In the genomic region with DNA sequence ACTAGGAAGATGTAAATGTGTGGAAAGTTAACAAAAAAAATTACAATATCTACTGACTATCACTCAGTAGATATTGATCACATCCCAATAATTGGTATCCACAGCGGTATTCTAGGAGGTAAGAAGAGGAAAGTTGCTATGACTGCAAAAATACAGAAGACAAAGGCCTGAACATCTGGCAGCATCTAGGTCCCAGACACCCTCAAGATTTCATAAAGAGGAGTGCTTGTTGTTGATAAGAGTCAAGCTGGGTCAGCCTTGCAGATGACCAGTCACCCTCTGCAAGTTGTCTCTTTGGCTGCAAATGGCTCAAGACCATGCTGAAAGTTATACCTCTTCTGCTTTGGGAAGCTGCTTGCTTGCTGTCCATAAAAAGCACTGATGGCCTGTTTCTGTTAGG, we compare ENCODE assay signal across 1 cellular context.
TF ChIP-seq lines count a peak whose summit lies in the region.

No MANE protein-coding gene starts in this region.

TF ChIP-seq in K562, 482 proteins besides CTCF, POLR2A, EP300 and RAD21 (continued from another document and continues in another):
- TF ChIP-seq, protein P1, sequence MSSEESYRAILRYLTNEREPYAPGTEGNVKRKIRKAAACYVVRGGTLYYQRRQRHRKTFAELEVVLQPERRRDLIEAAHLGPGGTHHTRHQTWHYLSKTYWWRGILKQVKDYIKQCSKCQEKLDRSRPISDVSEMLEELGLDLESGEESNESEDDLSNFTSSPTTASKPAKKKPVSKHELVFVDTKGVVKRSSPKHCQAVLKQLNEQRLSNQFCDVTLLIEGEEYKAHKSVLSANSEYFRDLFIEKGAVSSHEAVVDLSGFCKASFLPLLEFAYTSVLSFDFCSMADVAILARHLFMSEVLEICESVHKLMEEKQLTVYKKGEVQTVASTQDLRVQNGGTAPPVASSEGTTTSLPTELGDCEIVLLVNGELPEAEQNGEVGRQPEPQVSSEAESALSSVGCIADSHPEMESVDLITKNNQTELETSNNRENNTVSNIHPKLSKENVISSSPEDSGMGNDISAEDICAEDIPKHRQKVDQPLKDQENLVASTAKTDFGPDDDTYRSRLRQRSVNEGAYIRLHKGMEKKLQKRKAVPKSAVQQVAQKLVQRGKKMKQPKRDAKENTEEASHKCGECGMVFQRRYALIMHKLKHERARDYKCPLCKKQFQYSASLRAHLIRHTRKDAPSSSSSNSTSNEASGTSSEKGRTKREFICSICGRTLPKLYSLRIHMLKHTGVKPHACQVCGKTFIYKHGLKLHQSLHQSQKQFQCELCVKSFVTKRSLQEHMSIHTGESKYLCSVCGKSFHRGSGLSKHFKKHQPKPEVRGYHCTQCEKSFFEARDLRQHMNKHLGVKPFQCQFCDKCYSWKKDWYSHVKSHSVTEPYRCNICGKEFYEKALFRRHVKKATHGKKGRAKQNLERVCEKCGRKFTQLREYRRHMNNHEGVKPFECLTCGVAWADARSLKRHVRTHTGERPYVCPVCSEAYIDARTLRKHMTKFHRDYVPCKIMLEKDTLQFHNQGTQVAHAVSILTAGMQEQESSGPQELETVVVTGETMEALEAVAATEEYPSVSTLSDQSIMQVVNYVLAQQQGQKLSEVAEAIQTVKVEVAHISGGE (CRISPR knock-in tag; IDR thresholded peaks at IDR 0.05), result 0 out of 6 replicates have a peak, but pooled peaks of 1 of the 3 experiments have one; percentile 31
- TF ChIP-seq NCOR1 (IDR thresholded peaks at IDR 0.05), result peak; percentile 82
- peak; percentile 32; the same call in 1 of the 2 replicates for TF ChIP-seq HDAC2 (IDR thresholded peaks at IDR 0.05)
- TF ChIP-seq CBX3 (IDR thresholded peaks at IDR 0.05; ENCODE audit: borderline replicate concordance in 1 of 2, low read length in 2 of 2), result 0 out of 3 replicates have a peak, but pooled peaks of 1 of the 2 experiments have one; percentile 26
- TF ChIP-seq MEIS2 (IDR thresholded peaks at IDR 0.05; ENCODE audit: partially characterized antibody), result peak; percentile 2
- TF ChIP-seq CHCHD3 (CRISPR knock-in tag; IDR thresholded peaks at IDR 0.05), result no peak
- TF ChIP-seq RFX1 (IDR thresholded peaks at IDR 0.05), result peak; percentile 64
- TF ChIP-seq SOX6 (IDR thresholded peaks at IDR 0.05), result peak; percentile 81
- TF ChIP-seq, protein P2, sequence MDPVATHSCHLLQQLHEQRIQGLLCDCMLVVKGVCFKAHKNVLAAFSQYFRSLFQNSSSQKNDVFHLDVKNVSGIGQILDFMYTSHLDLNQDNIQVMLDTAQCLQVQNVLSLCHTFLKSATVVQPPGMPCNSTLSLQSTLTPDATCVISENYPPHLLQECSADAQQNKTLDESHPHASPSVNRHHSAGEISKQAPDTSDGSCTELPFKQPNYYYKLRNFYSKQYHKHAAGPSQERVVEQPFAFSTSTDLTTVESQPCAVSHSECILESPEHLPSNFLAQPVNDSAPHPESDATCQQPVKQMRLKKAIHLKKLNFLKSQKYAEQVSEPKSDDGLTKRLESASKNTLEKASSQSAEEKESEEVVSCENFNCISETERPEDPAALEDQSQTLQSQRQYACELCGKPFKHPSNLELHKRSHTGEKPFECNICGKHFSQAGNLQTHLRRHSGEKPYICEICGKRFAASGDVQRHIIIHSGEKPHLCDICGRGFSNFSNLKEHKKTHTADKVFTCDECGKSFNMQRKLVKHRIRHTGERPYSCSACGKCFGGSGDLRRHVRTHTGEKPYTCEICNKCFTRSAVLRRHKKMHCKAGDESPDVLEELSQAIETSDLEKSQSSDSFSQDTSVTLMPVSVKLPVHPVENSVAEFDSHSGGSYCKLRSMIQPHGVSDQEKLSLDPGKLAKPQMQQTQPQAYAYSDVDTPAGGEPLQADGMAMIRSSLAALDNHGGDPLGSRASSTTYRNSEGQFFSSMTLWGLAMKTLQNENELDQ (CRISPR knock-in tag; IDR thresholded peaks at IDR 0.05; ENCODE audit: borderline replicate concordance), result no peak
- TF ChIP-seq TAL1 (IDR thresholded peaks at IDR 0.05), result peak; percentile 90
- TF ChIP-seq CBFA2T3 (IDR thresholded peaks at IDR 0.05), result peak; percentile 93
- TF ChIP-seq, protein P3, sequence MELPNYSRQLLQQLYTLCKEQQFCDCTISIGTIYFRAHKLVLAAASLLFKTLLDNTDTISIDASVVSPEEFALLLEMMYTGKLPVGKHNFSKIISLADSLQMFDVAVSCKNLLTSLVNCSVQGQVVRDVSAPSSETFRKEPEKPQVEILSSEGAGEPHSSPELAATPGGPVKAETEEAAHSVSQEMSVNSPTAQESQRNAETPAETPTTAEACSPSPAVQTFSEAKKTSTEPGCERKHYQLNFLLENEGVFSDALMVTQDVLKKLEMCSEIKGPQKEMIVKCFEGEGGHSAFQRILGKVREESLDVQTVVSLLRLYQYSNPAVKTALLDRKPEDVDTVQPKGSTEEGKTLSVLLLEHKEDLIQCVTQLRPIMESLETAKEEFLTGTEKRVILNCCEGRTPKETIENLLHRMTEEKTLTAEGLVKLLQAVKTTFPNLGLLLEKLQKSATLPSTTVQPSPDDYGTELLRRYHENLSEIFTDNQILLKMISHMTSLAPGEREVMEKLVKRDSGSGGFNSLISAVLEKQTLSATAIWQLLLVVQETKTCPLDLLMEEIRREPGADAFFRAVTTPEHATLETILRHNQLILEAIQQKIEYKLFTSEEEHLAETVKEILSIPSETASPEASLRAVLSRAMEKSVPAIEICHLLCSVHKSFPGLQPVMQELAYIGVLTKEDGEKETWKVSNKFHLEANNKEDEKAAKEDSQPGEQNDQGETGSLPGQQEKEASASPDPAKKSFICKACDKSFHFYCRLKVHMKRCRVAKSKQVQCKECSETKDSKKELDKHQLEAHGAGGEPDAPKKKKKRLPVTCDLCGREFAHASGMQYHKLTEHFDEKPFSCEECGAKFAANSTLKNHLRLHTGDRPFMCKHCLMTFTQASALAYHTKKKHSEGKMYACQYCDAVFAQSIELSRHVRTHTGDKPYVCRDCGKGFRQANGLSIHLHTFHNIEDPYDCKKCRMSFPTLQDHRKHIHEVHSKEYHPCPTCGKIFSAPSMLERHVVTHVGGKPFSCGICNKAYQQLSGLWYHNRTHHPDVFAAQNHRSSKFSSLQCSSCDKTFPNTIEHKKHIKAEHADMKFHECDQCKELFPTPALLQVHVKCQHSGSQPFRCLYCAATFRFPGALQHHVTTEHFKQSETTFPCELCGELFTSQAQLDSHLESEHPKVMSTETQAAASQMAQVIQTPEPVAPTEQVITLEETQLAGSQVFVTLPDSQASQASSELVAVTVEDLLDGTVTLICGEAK (IDR thresholded peaks at IDR 0.05), result peak; percentile 38; the same call in 1 of the 2 replicates
- TF ChIP-seq, protein P3 (CRISPR knock-in tag; IDR thresholded peaks at IDR 0.05), result no peak
- peak; percentile 88 to 90 for TF ChIP-seq TRIM24 (IDR thresholded peaks at IDR 0.05)
- TF ChIP-seq ZNF217 (CRISPR knock-in tag; IDR thresholded peaks at IDR 0.05), result no peak
- TF ChIP-seq FOXK2 (conservative IDR thresholded peaks at IDR 0.05 in 1 of 2, IDR thresholded peaks at IDR 0.05 in 1 of 2; ENCODE audit: low read depth in 2 of 2), result peak; percentile 45 to 48; a peak in 2 of 4 replicates
- TF ChIP-seq STAT5A (IDR thresholded peaks at IDR 0.05; ENCODE audit: borderline replicate concordance, low read length), result peak; percentile 68; the same call in 1 of the 2 replicates
- TF ChIP-seq GATA2 (CRISPR knock-in tag; IDR thresholded peaks at IDR 0.05), result peak; percentile 82
- no peak for TF ChIP-seq U2AF2 (optimal IDR thresholded peaks at IDR 0.05; ENCODE audit: low read depth, low read length)
- TF ChIP-seq C11orf30 (IDR thresholded peaks at IDR 0.05; ENCODE audit: low read depth), result peak; percentile 77
- TF ChIP-seq ZNF436 (CRISPR knock-in tag; IDR thresholded peaks at IDR 0.05), result no peak
- TF ChIP-seq JUND (IDR thresholded peaks at IDR 0.05; ENCODE audit: borderline replicate concordance, low read depth, low read length), result peak; percentile 49; the same call in 1 of the 2 replicates
- peak; percentile 54; the same call in 2 of the 3 replicates for TF ChIP-seq JUND (tag; IDR thresholded peaks at IDR 0.05; ENCODE audit: borderline replicate concordance, low read depth, low read length)
- peak; percentile 71 for TF ChIP-seq NFIC (IDR thresholded peaks at IDR 0.05)
- peak; percentile 83 for TF ChIP-seq ZNF316 (IDR thresholded peaks at IDR 0.05)
- peak; percentile 38; the same call in 1 of the 2 replicates for TF ChIP-seq CTBP1 (IDR thresholded peaks at IDR 0.05; ENCODE audit: borderline replicate concordance)
- no peak for TF ChIP-seq SRSF7 (optimal IDR thresholded peaks at IDR 0.05; ENCODE audit: low read depth, low read length)
- 0 out of 2 replicates have a peak, but pooled peaks have one; percentile 27 for TF ChIP-seq MYNN (IDR thresholded peaks at IDR 0.05)
- TF ChIP-seq MYNN (CRISPR knock-in tag; IDR thresholded peaks at IDR 0.05), result no peak
- TF ChIP-seq TCF3 (CRISPR knock-in tag; IDR thresholded peaks at IDR 0.05), result peak; percentile 94
- peak; percentile 61; the same call in 1 of the 2 replicates for TF ChIP-seq FOXM1 (IDR thresholded peaks at IDR 0.05; ENCODE audit: low read depth)
- TF ChIP-seq FOXM1 (CRISPR knock-in tag; IDR thresholded peaks at IDR 0.05; ENCODE audit: low read depth), result no peak
- TF ChIP-seq NFIX (CRISPR knock-in tag; IDR thresholded peaks at IDR 0.05; ENCODE audit: low read depth), result no peak
- 0 out of 2 replicates have a peak, but pooled peaks have one; percentile 38 for TF ChIP-seq GATAD2A (IDR thresholded peaks at IDR 0.05)
- TF ChIP-seq, protein P4, sequence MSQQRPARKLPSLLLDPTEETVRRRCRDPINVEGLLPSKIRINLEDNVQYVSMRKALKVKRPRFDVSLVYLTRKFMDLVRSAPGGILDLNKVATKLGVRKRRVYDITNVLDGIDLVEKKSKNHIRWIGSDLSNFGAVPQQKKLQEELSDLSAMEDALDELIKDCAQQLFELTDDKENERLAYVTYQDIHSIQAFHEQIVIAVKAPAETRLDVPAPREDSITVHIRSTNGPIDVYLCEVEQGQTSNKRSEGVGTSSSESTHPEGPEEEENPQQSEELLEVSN (IDR thresholded peaks at IDR 0.05; ENCODE audit: borderline replicate concordance in 1 of 2, extremely low read depth in 1 of 2, insufficient read depth in 1 of 2, insufficient read length in 1 of 2, low read depth in 1 of 2, low read length in 1 of 2, poor library complexity in 1 of 2, severe bottlenecking in 1 of 2), result no peak
- TF ChIP-seq KDM1A (IDR thresholded peaks at IDR 0.05), result 0 out of 4 replicates have a peak, but pooled peaks of 1 of the 2 experiments have one; percentile 44
- peak; percentile 66 for TF ChIP-seq MAFG (tag; conservative IDR thresholded peaks at IDR 0.05)
- TF ChIP-seq TEAD4 (IDR thresholded peaks at IDR 0.05; ENCODE audit: low read length), result peak; percentile 91
- no peak for TF ChIP-seq TEAD4 (CRISPR knock-in tag; IDR thresholded peaks at IDR 0.05; ENCODE audit: borderline replicate concordance)
- TF ChIP-seq MXI1 (IDR thresholded peaks at IDR 0.05; ENCODE audit: low read depth, low read length), result 0 out of 2 replicates have a peak, but pooled peaks have one; percentile 21
- TF ChIP-seq MTA2 (IDR thresholded peaks at IDR 0.05; ENCODE audit: low read depth), result peak; percentile 82
- 0 out of 4 replicates have a peak, but pooled peaks of 1 of the 2 experiments have one; percentile 39 for TF ChIP-seq HDAC1 (IDR thresholded peaks at IDR 0.05)
- TF ChIP-seq FOXJ3 (CRISPR knock-in tag; IDR thresholded peaks at IDR 0.05), result 0 out of 2 replicates have a peak, but pooled peaks have one; percentile 36
- no peak for TF ChIP-seq NFE2L1 (tag; IDR thresholded peaks at IDR 0.05; ENCODE audit: borderline replicate concordance, low read depth)
- TF ChIP-seq TAF7 (tag; IDR thresholded peaks at IDR 0.05), result no peak
- no peak for TF ChIP-seq ZFP30 (CRISPR knock-in tag; IDR thresholded peaks at IDR 0.05; ENCODE audit: borderline replicate concordance)
- peak; percentile 88 for TF ChIP-seq DPF2 (IDR thresholded peaks at IDR 0.05)
- no peak for TF ChIP-seq NR2C2 (CRISPR knock-in tag; IDR thresholded peaks at IDR 0.05)
- TF ChIP-seq NR2C2 (tag; IDR thresholded peaks at IDR 0.05), result peak; percentile 16; the same call in 1 of the 2 replicates
- peak in 1 of 2 experiments; percentile 86; a peak in 1 of 4 replicates for TF ChIP-seq RCOR1 (IDR thresholded peaks at IDR 0.05; ENCODE audit: borderline replicate concordance in 1 of 2, low read depth in 2 of 2, low read length in 2 of 2)
- TF ChIP-seq ATF7 (IDR thresholded peaks at IDR 0.05), result peak; percentile 24; the same call in 1 of the 2 replicates
- TF ChIP-seq POLR2AphosphoS5 (IDR thresholded peaks at IDR 0.05; ENCODE audit: control insufficient read depth, insufficient read depth, low read depth, low read length), result peak; percentile 80
- TF ChIP-seq KDM2B (CRISPR knock-in tag; IDR thresholded peaks at IDR 0.05), result no peak
- TF ChIP-seq CREM (IDR thresholded peaks at IDR 0.05; ENCODE audit: low read depth), result 0 out of 2 replicates have a peak, but pooled peaks have one; percentile 6
- TF ChIP-seq CBFA2T2 (conservative IDR thresholded peaks at IDR 0.05), result peak; percentile 90
- TF ChIP-seq KLF16 (IDR thresholded peaks at IDR 0.05), result peak; percentile 66; the same call in 1 of the 2 replicates
- peak; percentile 65 for TF ChIP-seq CCNT2 (IDR thresholded peaks at IDR 0.05; ENCODE audit: borderline replicate concordance, extremely low read depth, insufficient read length, low read depth, low read length)
- TF ChIP-seq SMARCC2 (IDR thresholded peaks at IDR 0.05; ENCODE audit: low read depth), result 0 out of 2 replicates have a peak, but pooled peaks have one; percentile 17
- TF ChIP-seq SMARCA4 (IDR thresholded peaks at IDR 0.05), result peak; percentile 81
